18 cellular contexts compared by ENCODE assay signal in the genomic region with DNA sequence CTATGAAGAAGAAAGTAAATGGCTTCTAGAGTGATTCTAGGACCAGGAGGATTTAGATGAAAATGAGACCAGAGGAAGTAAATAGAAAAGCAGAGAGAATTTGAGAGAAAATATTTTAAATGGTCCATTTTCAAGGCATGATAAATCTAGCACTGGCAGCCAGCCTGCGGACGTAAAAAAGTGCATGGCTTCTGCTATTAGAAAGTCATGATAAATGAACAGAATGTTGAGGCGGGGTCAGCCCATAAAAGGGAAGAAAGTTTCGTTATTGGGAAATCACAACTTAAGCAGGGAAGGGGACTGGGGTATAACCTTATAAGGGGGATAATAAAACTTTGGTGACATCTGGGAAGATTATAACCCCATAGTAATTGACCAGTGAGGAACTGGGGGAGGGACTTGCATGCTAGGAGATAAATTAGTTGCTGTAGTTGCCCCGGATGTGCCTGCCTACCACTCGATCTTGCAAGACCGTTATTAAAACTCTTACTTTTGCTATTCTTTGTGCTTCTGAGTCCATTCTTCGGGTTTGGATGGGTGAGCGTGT.
A peak's percentile ranks its signal among the peaks of the same experiment; 100 is the strongest.
DNase-seq lines count a peak whose midpoint lies in the region; ATAC-seq and TF ChIP-seq lines count a peak whose summit lies in the region.
"Had no signal": no experiment of that assay in that cellular context is flagged by ENCODE, and none has a peak within 500 bp of the region (broad histone marks: within the 10 kb centered on the region; RNA-seq: fewer than 3 reads in every experiment).

No MANE protein-coding gene starts in this region.

- ATAC-seq in thoracic aorta (ENCODE audit: insufficient number of reproducible peaks, low FRiP score, low read depth), result no peak
- ATAC-seq: A549, HCT116, Panc1, SK-N-SH treated with all-trans-retinoic acid at 6 μM for 48 hours had no signal

- H3K36me3 ChIP-seq in MG63 (no peaks in the 10 kb centered on the region), adrenal gland (replicated peaks in 1 of 2) (no peaks in the 10 kb centered on the region), thoracic aorta (no peaks in the 10 kb centered on the region), mesenchymal stem cell (ENCODE audit: control insufficient read depth in 1 of 2, insufficient read depth in 2 of 2, low read depth in 1 of 2, low read length in 2 of 2) (no peaks in the 10 kb centered on the region)

- intact Hi-C loops in adrenal gland (cut with DNase I), result no loop called here

- no peak overlapping the region for H2AK5ac ChIP-seq in mesenchymal stem cell (ENCODE audit: low read length, severe bottlenecking)

- H2BK15ac ChIP-seq in mesenchymal stem cell (ENCODE audit: low read depth, poor library complexity, severe bottlenecking), result no peak overlapping the region

- H3K79me1 ChIP-seq in mesenchymal stem cell (replicated peaks; ENCODE audit: low read length, poor library complexity, severe bottlenecking), result no peaks in the 10 kb centered on the region

- TF ChIP-seq POLR2A in adrenal gland (IDR thresholded peaks at IDR 0.05), result no peak

- 67 to 73% (median 70%) methylated on average over 9 of the region's 9 CpGs for WGBS in adrenal gland, 4 donors
- WGBS in mesenchymal stem cell, result 90% methylated on average over 7 of the region's 9 CpGs

- H3K14ac ChIP-seq in mesenchymal stem cell (ENCODE audit: low read length in 2 of 2), result no peak overlapping the region

- no peak overlapping the region for H2BK120ac ChIP-seq in mesenchymal stem cell (ENCODE audit: low read depth, low read length)

- H3K4me2 ChIP-seq in mesenchymal stem cell (ENCODE audit: low read length, poor library complexity, severe bottlenecking), result no peak overlapping the region
- H3K4me2 ChIP-seq: A549 had no signal

- H3K4ac ChIP-seq in mesenchymal stem cell (ENCODE audit: low read depth in 1 of 2, low read length in 2 of 2), result no peak overlapping the region

- H3K23ac ChIP-seq in mesenchymal stem cell (ENCODE audit: low read length in 2 of 2), result no peak overlapping the region

- peak; percentile 11 for DNase-seq in MG63
- peak in 4 of 7 donors; percentile 26 to 72 (median 38) for DNase-seq in adrenal gland
- peak; percentile 46 for DNase-seq in fibroblast of villous mesenchyme (ENCODE audit: low read depth)
- no peak for DNase-seq in thoracic aorta (ENCODE audit: low spot score)
- DNase-seq in mesenchymal stem cell, result no peak
- no peak for DNase-seq in NCI-H774 (lab: John Stamatoyannopoulos, UW)
- no peak for DNase-seq in caudate nucleus (lab: John Stamatoyannopoulos, UW)
- DNase-seq: DMS53; GDM1; NCI-H1092; NCI-H1436 treated with DMSO at 0.1 percent for 48 hours; NCI-H1930; NCI-H69; NK-92 treated with Interleukin-12 subunit alpha and Interleukin-12 subunit beta, amount 100 ng/mL, for 24 hours had no signal

- H3K27me3 ChIP-seq in MG63 (no peaks in the 10 kb centered on the region), adrenal gland (no peaks in the 10 kb centered on the region), thoracic aorta (replicated peaks; ENCODE audit: insufficient read depth) (no peaks in the 10 kb centered on the region), mesenchymal stem cell (ENCODE audit: control insufficient read depth in 1 of 2, insufficient read depth in 1 of 2, low read length in 2 of 2) (no peaks in the 10 kb centered on the region)

- TF ChIP-seq CTCF in adrenal gland (IDR thresholded peaks at IDR 0.05), result no peak
- TF ChIP-seq CTCF in fibroblast of villous mesenchyme (IDR thresholded peaks at IDR 0.05; ENCODE audit: insufficient read depth, low read depth, low read length), result no peak
- no peak for TF ChIP-seq CTCF in thoracic aorta (IDR thresholded peaks at IDR 0.05)

- H2BK5ac ChIP-seq in mesenchymal stem cell (ENCODE audit: low read depth, low read length, poor library complexity, severe bottlenecking), result no peak overlapping the region

- H3K4me1 ChIP-seq in adrenal gland (replicated peaks in 1 of 2), result no peaks in the 10 kb centered on the region
- no peaks in the 10 kb centered on the region for H3K4me1 ChIP-seq in thoracic aorta (ENCODE audit: control insufficient read depth in 1 of 2, low read depth in 2 of 2)
- H3K4me1 ChIP-seq in mesenchymal stem cell (ENCODE audit: control insufficient read depth, insufficient read depth, low read depth, low read length), result no peaks in the 10 kb centered on the region
- H3K4me1 ChIP-seq: A549 had no signal

- H3K9me3 ChIP-seq in MG63 (0 out of 2 replicates have a peak, but pooled peaks cover 1% of the 10 kb centered on the region), adrenal gland (replicated peaks in 1 of 3) (no peaks in the 10 kb centered on the region), thoracic aorta (no peaks in the 10 kb centered on the region), mesenchymal stem cell (ENCODE audit: control insufficient read depth, low read length) (no peaks in the 10 kb centered on the region)
- H3K9me3 ChIP-seq: A549 had no signal

- no peak overlapping the region for H4K91ac ChIP-seq in mesenchymal stem cell (ENCODE audit: low read length)

- no peak overlapping the region for H4K8ac ChIP-seq in mesenchymal stem cell (ENCODE audit: low read length)

- no peak overlapping the region for H2BK12ac ChIP-seq in mesenchymal stem cell (ENCODE audit: low read length in 2 of 2)

- peak overlapping the region in 1 of 5 donors; percentile 26 for H3K27ac ChIP-seq in adrenal gland
- H3K27ac ChIP-seq in thoracic aorta, result peak overlapping the region in 1 of 2 donors; percentile 26
- no peak overlapping the region for H3K27ac ChIP-seq in mesenchymal stem cell (ENCODE audit: low read length, poor library complexity, severe bottlenecking)
- H3K27ac ChIP-seq in caudate nucleus (ENCODE audit: low read depth, low read length), result no peak overlapping the region
- H3K27ac ChIP-seq: A549 had no signal

- no peak overlapping the region for H2AFZ ChIP-seq in mesenchymal stem cell (ENCODE audit: low read depth, low read length)

- H3K18ac ChIP-seq in mesenchymal stem cell (ENCODE audit: low read depth in 1 of 2, low read length in 2 of 2), result no peak overlapping the region

- H3K4me3 ChIP-seq in MG63 (no peak overlapping the region), adrenal gland (no peak overlapping the region), fibroblast of villous mesenchyme (ENCODE audit: low read depth, low read length) (no peak overlapping the region), thoracic aorta (peak overlapping the region; percentile 68), mesenchymal stem cell (ENCODE audit: insufficient read depth in 1 of 2, low read depth in 1 of 2, low read length in 2 of 2) (no peak overlapping the region)
- H3K4me3 ChIP-seq: A549 had no signal

- H3K9ac ChIP-seq in mesenchymal stem cell (ENCODE audit: low read length), result no peak overlapping the region

Comparison
In these comparisons a context has a peak if more than half of its experiments do, and no peak if none do; other contexts are left out.
1. DNase-seq: peak in MG63 (single experiment), adrenal gland (4 of 7) and fibroblast of villous mesenchyme (single experiment); none in thoracic aorta (single experiment), mesenchymal stem cell (single experiment), NCI-H774 (single experiment) and caudate nucleus (0 of 61).